In the genomic region with DNA sequence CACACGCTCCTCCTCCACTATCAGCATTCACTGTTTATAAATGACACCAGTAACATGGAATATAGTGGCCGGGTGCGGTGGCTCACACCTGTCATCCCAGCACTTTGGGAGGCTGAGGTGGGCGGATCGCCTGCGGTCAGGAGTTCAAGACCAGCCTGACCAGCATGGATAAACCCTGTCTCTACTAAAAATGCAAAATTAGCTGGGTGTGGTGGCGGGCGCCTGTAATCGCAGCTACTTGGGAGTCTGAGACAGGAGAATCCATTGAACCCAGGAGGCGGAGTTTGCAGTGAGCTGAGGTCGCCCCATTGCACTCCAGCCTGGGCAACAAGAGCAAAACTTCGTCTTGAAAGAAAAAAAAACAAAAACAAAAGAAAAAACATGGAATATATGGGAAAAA, we compare ENCODE assay signal across 10 cellular contexts. TPM values are rescaled to one million over a fixed set of nuclear protein-coding genes. Genes with fewer than 3 reads are reported as not detected.
DNase-seq lines count a peak whose midpoint lies in the region; ATAC-seq and TF ChIP-seq lines count a peak whose summit lies in the region.
"Not testable (repeated sequence)": the region's sequence is repeated elsewhere in the genome, so short reads cannot be mapped to it uniquely, and the experiment has no call there.
"Had no signal": no experiment of that assay in that cellular context is flagged by ENCODE, and none has a peak within 500 bp of the region (broad histone marks: within the 10 kb centered on the region; RNA-seq: fewer than 3 reads in every experiment).

No MANE protein-coding gene starts in this region.

- H2AFZ ChIP-seq in SU-DHL-6 (ENCODE audit: low read depth, low read length, severe bottlenecking): not testable (repeated sequence)

- not testable (repeated sequence) for H3K27me3 Mint-ChIP-seq in activated T-helper 1 cell treated with anti-CD3 and anti-CD28 coated beads, Interleukin-12 subunit alpha, Interleukin-12 subunit beta, Interleukin-2, Interleukin-4 antibody, amounts not matched to agents 30 ng/mL and 10 ng/mL and 1 ng/mL, durations not matched to agents 14 hours and 24 hours and 36 hours (ENCODE audit: insufficient read depth); naive thymus-derived CD8-positive, alpha-beta T cell; stimulated activated naive CD8-positive, alpha-beta T cell treated with anti-CD3 and anti-CD28 coated beads, Interleukin-15, Interleukin-2, amounts not matched to agents 100 ng/mL and 50 ng/mL, for 24 hours

- H3K36me3 Mint-ChIP-seq in activated T-helper 1 cell treated with anti-CD3 and anti-CD28 coated beads, Interleukin-12 subunit alpha, Interleukin-12 subunit beta, Interleukin-2, Interleukin-4 antibody, amounts not matched to agents 30 ng/mL and 10 ng/mL and 1 ng/mL, durations not matched to agents 14 hours and 24 hours and 36 hours (ENCODE audit: low read depth): peaks cover 28% of the 10 kb centered on the region
- peaks cover 0 to 31% (median 7%) of the 10 kb centered on the region in 3 donors for H3K36me3 Mint-ChIP-seq in naive thymus-derived CD8-positive, alpha-beta T cell
- H3K36me3 Mint-ChIP-seq in stimulated activated naive CD8-positive, alpha-beta T cell treated with anti-CD3 and anti-CD28 coated beads, Interleukin-15, Interleukin-2, amounts not matched to agents 100 ng/mL and 50 ng/mL, for 24 hours (ENCODE audit: low read depth): peaks cover 35% of the 10 kb centered on the region

- not testable (repeated sequence) for H4K20me1 ChIP-seq in SU-DHL-6 (ENCODE audit: low read depth, low read length)

- H3K9me2 ChIP-seq in SU-DHL-6 (replicated peaks; ENCODE audit: insufficient read depth, low read length): not testable (repeated sequence)

- H3K27me3 ChIP-seq in SU-DHL-6 (ENCODE audit: low read length); colonic mucosa; heart right ventricle: not testable (repeated sequence)

- not testable (repeated sequence) for H3K4me1 ChIP-seq in colonic mucosa
- H3K4me1 ChIP-seq in heart right ventricle: peaks cover 0 to 12% (median 12%) of the 10 kb centered on the region in 9 donors

- peaks cover 50% of the 10 kb centered on the region for H3K4me1 Mint-ChIP-seq in activated T-helper 1 cell treated with anti-CD3 and anti-CD28 coated beads, Interleukin-12 subunit alpha, Interleukin-12 subunit beta, Interleukin-2, Interleukin-4 antibody, amounts not matched to agents 30 ng/mL and 10 ng/mL and 1 ng/mL, durations not matched to agents 14 hours and 24 hours and 36 hours (ENCODE audit: low read depth)
- peaks cover 15 to 74% (median 55%) of the 10 kb centered on the region in 4 donors for H3K4me1 Mint-ChIP-seq in naive thymus-derived CD8-positive, alpha-beta T cell
- peaks cover 67% of the 10 kb centered on the region for H3K4me1 Mint-ChIP-seq in stimulated activated naive CD8-positive, alpha-beta T cell treated with anti-CD3 and anti-CD28 coated beads, Interleukin-15, Interleukin-2, amounts not matched to agents 100 ng/mL and 50 ng/mL, for 24 hours (ENCODE audit: low read depth)

- CTCF ChIA-PET in AG04449 (lab: Yijun Ruan, JAX): interaction anchor here (0.7 to 1.0 kb wide), 3 partner anchors 40 to 210 kb away, joined by 3 read pairs; no protein-coding TSS in a partner anchor

- TF ChIP-seq CTCF in AG04449 (IDR thresholded peaks at IDR 0.05; ENCODE audit: insufficient read depth, low read length, missing control alignments); GM12865 (IDR thresholded peaks at IDR 0.05; ENCODE audit: insufficient read depth, low read depth, low read length, missing control alignments); SU-DHL-6 (IDR thresholded peaks at IDR 0.05; ENCODE audit: insufficient read depth, low read length, poor library complexity, severe bottlenecking); colonic mucosa (IDR thresholded peaks at IDR 0.05); heart right ventricle (IDR thresholded peaks at IDR 0.05): not testable (repeated sequence)

- intact Hi-C loops in activated T-helper 1 cell treated with anti-CD3 and anti-CD28 coated beads, Interleukin-12 subunit alpha, Interleukin-12 subunit beta, Interleukin-2, Interleukin-4 antibody, amounts not matched to agents 30 ng/mL and 10 ng/mL and 1 ng/mL, durations not matched to agents 14 hours and 24 hours and 36 hours (cut with micrococcal nuclease): loop anchor here (1.0 to 5.0 kb wide), 3 partner anchors 12 to 39 kb away; partner anchors contain the start of gene APOBEC3F
- intact Hi-C loops in colonic mucosa (cut with DNase I): not testable (repeated sequence)
- intact Hi-C loops in heart right ventricle (cut with DNase I): loop anchor here in 1 of 10 donors (10.0 kb wide), 1 partner anchor 73 kb away; no protein-coding TSS in a partner anchor

- not testable (repeated sequence) for DNase-seq in AG04449 (ENCODE audit: low read depth, low spot score); GM12865 (ENCODE audit: low read depth); activated T-helper 1 cell treated with anti-CD3 and anti-CD28 coated beads, Interleukin-12 subunit alpha, Interleukin-12 subunit beta, Interleukin-2, Interleukin-4 antibody, amounts not matched to agents 30 ng/mL and 10 ng/mL and 1 ng/mL, durations not matched to agents 14 hours and 24 hours and 36 hours (ENCODE audit: low spot score); colonic mucosa; heart right ventricle; naive thymus-derived CD8-positive, alpha-beta T cell

- not testable (repeated sequence) for H3K36me3 ChIP-seq in SU-DHL-6 (ENCODE audit: low read length); colonic mucosa
- H3K36me3 ChIP-seq in heart right ventricle: peaks cover 0 to 26% (median 0%) of the 10 kb centered on the region in 9 donors

- H3K9me3 Mint-ChIP-seq in activated T-helper 1 cell treated with anti-CD3 and anti-CD28 coated beads, Interleukin-12 subunit alpha, Interleukin-12 subunit beta, Interleukin-2, Interleukin-4 antibody, amounts not matched to agents 30 ng/mL and 10 ng/mL and 1 ng/mL, durations not matched to agents 14 hours and 24 hours and 36 hours; naive thymus-derived CD8-positive, alpha-beta T cell; stimulated activated naive CD8-positive, alpha-beta T cell treated with anti-CD3 and anti-CD28 coated beads, Interleukin-15, Interleukin-2, amounts not matched to agents 100 ng/mL and 50 ng/mL, for 24 hours: not testable (repeated sequence)

- not testable (repeated sequence) for H3K9me3 ChIP-seq in SU-DHL-6 (ENCODE audit: insufficient read depth, low read length); colonic mucosa; heart right ventricle

- POLR2A ChIA-PET in AG04449 (lab: Yijun Ruan, JAX): interaction anchor here (0.7 to 0.9 kb wide), 2 partner anchors 21 to 296 kb away, joined by 3 read pairs; no protein-coding TSS in a partner anchor
- POLR2A ChIA-PET in naive thymus-derived CD8-positive, alpha-beta T cell (lab: Charles Lee): interaction anchor here (0.6 to 1.0 kb wide), 4 partner anchors 12 to 345 kb away, joined by 3 to 4 read pairs (median 3); no protein-coding TSS in a partner anchor

- peak overlapping the region; percentile 81 for H3K27ac ChIP-seq in SU-DHL-6 (ENCODE audit: low read depth, low read length)
- not testable (repeated sequence) for H3K27ac ChIP-seq in colonic mucosa
- peak overlapping the region in 4 of 10 donors; percentile 76 to 94 (median 84) for H3K27ac ChIP-seq in heart right ventricle

- H3K4me3 ChIP-seq in AG04449 (ENCODE audit: low read depth, low read length) (peak overlapping the region; percentile 59; the same call in 1 of the 2 replicates), GM12865 (ENCODE audit: low read depth, low read length) (peak overlapping the region; percentile 98), SU-DHL-6 (ENCODE audit: insufficient read depth, low read length, poor library complexity, severe bottlenecking) (peak overlapping the region; percentile 70), colonic mucosa (peak overlapping the region; percentile 39), heart right ventricle (peak overlapping the region in 8 of 10 donors; percentile 45 to 67 (median 60))

- ATAC-seq in heart right ventricle; naive thymus-derived CD8-positive, alpha-beta T cell: not testable (repeated sequence)

- H3K4me3 Mint-ChIP-seq in activated T-helper 1 cell treated with anti-CD3 and anti-CD28 coated beads, Interleukin-12 subunit alpha, Interleukin-12 subunit beta, Interleukin-2, Interleukin-4 antibody, amounts not matched to agents 30 ng/mL and 10 ng/mL and 1 ng/mL, durations not matched to agents 14 hours and 24 hours and 36 hours: peak overlapping the region; percentile 93
- peak overlapping the region; percentile 83 to 92 (median 88) for H3K4me3 Mint-ChIP-seq in naive thymus-derived CD8-positive, alpha-beta T cell
- H3K4me3 Mint-ChIP-seq in stimulated activated naive CD8-positive, alpha-beta T cell treated with anti-CD3 and anti-CD28 coated beads, Interleukin-15, Interleukin-2, amounts not matched to agents 100 ng/mL and 50 ng/mL, for 24 hours: peak overlapping the region; percentile 94

- H3K9ac ChIP-seq in SU-DHL-6 (ENCODE audit: low read length): peak overlapping the region; percentile 82
- peak overlapping the region in 1 of 2 donors; percentile 13 for H3K9ac ChIP-seq in colonic mucosa (ENCODE audit: low read depth in 2 of 2, low read length in 2 of 2)

- peak overlapping the region; percentile 75 for H3K4me2 ChIP-seq in SU-DHL-6 (ENCODE audit: low read depth, low read length, poor library complexity, severe bottlenecking)

- WGBS in heart right ventricle, 2 donors: 89 to 90% methylated on average over 12 of the region's 12 CpGs

- peaks cover 19% of the 10 kb centered on the region for H3K79me2 ChIP-seq in SU-DHL-6 (ENCODE audit: insufficient read depth, low read length)

- H3K27ac Mint-ChIP-seq in activated T-helper 1 cell treated with anti-CD3 and anti-CD28 coated beads, Interleukin-12 subunit alpha, Interleukin-12 subunit beta, Interleukin-2, Interleukin-4 antibody, amounts not matched to agents 30 ng/mL and 10 ng/mL and 1 ng/mL, durations not matched to agents 14 hours and 24 hours and 36 hours: peak overlapping the region; percentile 93
- peak overlapping the region; percentile 88 to 96 (median 94) for H3K27ac Mint-ChIP-seq in naive thymus-derived CD8-positive, alpha-beta T cell
- H3K27ac Mint-ChIP-seq in stimulated activated naive CD8-positive, alpha-beta T cell treated with anti-CD3 and anti-CD28 coated beads, Interleukin-15, Interleukin-2, amounts not matched to agents 100 ng/mL and 50 ng/mL, for 24 hours: peak overlapping the region; percentile 93

- H3F3A ChIP-seq in SU-DHL-6 (ENCODE audit: insufficient read depth): peaks cover 33% of the 10 kb centered on the region

RNA-seq across cellular contexts. Expression of gene APOBEC3G, which starts 0.8 kb away (rescaled TPM):
- 53.7 and 56.7 TPM in 2 replicates for total RNA-seq in activated T-helper 1 cell treated with anti-CD3 and anti-CD28 coated beads, Interleukin-12 subunit alpha, Interleukin-12 subunit beta, Interleukin-2, Interleukin-4 antibody, amounts not matched to agents 30 ng/mL and 10 ng/mL and 1 ng/mL, durations not matched to agents 14 hours and 24 hours and 36 hours
- total RNA-seq in colonic mucosa (1 to 10 TPM; 2.1 to 3.9 TPM), heart right ventricle (10 to 100 TPM in 1 of 10 donors, 1 to 10 TPM in 9; 1.9 to 17.7 (median 3.0) TPM)
- 1 to 10 TPM; 3.1 to 5.6 TPM for polyA plus RNA-seq in heart right ventricle
- total RNA-seq in naive thymus-derived CD8-positive, alpha-beta T cell: 10 to 100 TPM; 24.3 to 27.4 TPM
- 100 to 1,000 TPM in 1 of 3 donors, 10 to 100 TPM in 2; 30.6 to 113 (median 38.7) TPM for polyA plus RNA-seq in naive thymus-derived CD8-positive, alpha-beta T cell

RNA-seq across cellular contexts. Expression of gene APOBEC3H, which starts 19.1 kb away (rescaled TPM):
- 5.0 and 7.4 TPM in 2 replicates for total RNA-seq in activated T-helper 1 cell treated with anti-CD3 and anti-CD28 coated beads, Interleukin-12 subunit alpha, Interleukin-12 subunit beta, Interleukin-2, Interleukin-4 antibody, amounts not matched to agents 30 ng/mL and 10 ng/mL and 1 ng/mL, durations not matched to agents 14 hours and 24 hours and 36 hours
- total RNA-seq in colonic mucosa (under 1 TPM in 1 of 2 donors, not detected in 1; 0.45 TPM), heart right ventricle (1 to 10 TPM in 1 of 10 donors, under 1 TPM in 1, not detected in 8; 0.41 to 1.9 TPM)
- under 1 TPM; 0.06 to 0.80 TPM for polyA plus RNA-seq in heart right ventricle
- under 1 TPM in 1 of 2 experiments, not detected in 1; 0.55 TPM for total RNA-seq in naive thymus-derived CD8-positive, alpha-beta T cell
- 1 to 10 TPM in 1 of 3 donors, not detected in 2; 3.2 TPM for polyA plus RNA-seq in naive thymus-derived CD8-positive, alpha-beta T cell
- total RNA-seq: Daoy, mesenteric fat pad had no signal

RNA-seq across cellular contexts. Expression of gene APOBEC3F, which starts 37.2 kb away (rescaled TPM):
- total RNA-seq in activated T-helper 1 cell treated with anti-CD3 and anti-CD28 coated beads, Interleukin-12 subunit alpha, Interleukin-12 subunit beta, Interleukin-2, Interleukin-4 antibody, amounts not matched to agents 30 ng/mL and 10 ng/mL and 1 ng/mL, durations not matched to agents 14 hours and 24 hours and 36 hours: 19.0 and 21.6 TPM in 2 replicates
- total RNA-seq in colonic mucosa (1 to 10 TPM; 7.0 to 7.3 TPM), heart right ventricle (10 to 100 TPM in 1 of 10 donors, 1 to 10 TPM in 9; 2.9 to 10.2 (median 5.1) TPM)
- polyA plus RNA-seq in heart right ventricle: 10 to 100 TPM in 1 of 2 donors, 1 to 10 TPM in 1; 1.3 to 11.6 TPM
- 10 to 100 TPM; 22.2 to 24.3 TPM for total RNA-seq in naive thymus-derived CD8-positive, alpha-beta T cell
- polyA plus RNA-seq in naive thymus-derived CD8-positive, alpha-beta T cell: 10 to 100 TPM in 1 of 3 donors, 1 to 10 TPM in 2; 7.0 to 10.1 (median 8.4) TPM

RNA-seq across cellular contexts. Expression of gene APOBEC3D, which starts 57.0 kb away (rescaled TPM):
- 23.6 and 26.9 TPM in 2 replicates for total RNA-seq in activated T-helper 1 cell treated with anti-CD3 and anti-CD28 coated beads, Interleukin-12 subunit alpha, Interleukin-12 subunit beta, Interleukin-2, Interleukin-4 antibody, amounts not matched to agents 30 ng/mL and 10 ng/mL and 1 ng/mL, durations not matched to agents 14 hours and 24 hours and 36 hours
- total RNA-seq in colonic mucosa (1 to 10 TPM; 6.0 to 7.0 TPM), heart right ventricle (1 to 10 TPM in 6 of 10 donors, under 1 TPM in 4; 0.55 to 2.7 (median 1.1) TPM)
- polyA plus RNA-seq in heart right ventricle: 1 to 10 TPM in 1 of 2 donors, under 1 TPM in 1; 0.52 to 2.1 TPM
- 10 to 100 TPM in 1 of 2 experiments, 1 to 10 TPM in 1; 9.6 to 11.0 TPM for total RNA-seq in naive thymus-derived CD8-positive, alpha-beta T cell
- polyA plus RNA-seq in naive thymus-derived CD8-positive, alpha-beta T cell: 1 to 10 TPM; 5.2 to 7.1 (median 6.0) TPM

Comparison
In these comparisons a context has a peak if more than half of its experiments do, and no peak if none do; other contexts are left out.
1. H3K4me3 ChIP-seq: peak in every context shown above with its lines; median percentile 98 in GM12865; 70 in SU-DHL-6; 60 in heart right ventricle; 59 in AG04449; 39 in colonic mucosa.